10 cellular contexts compared by ENCODE assay signal in genomic region chr9:87535817-87536539, GRCh38. TPM values are rescaled to one million over a fixed set of nuclear protein-coding genes. Genes with fewer than 3 reads are reported as not detected.
A peak's percentile ranks its signal among the peaks of the same experiment; 100 is the strongest.
DNase-seq lines count a peak whose midpoint lies in the region; ATAC-seq, FAIRE-seq and TF ChIP-seq lines count a peak whose summit lies in the region.
"Had no signal": no experiment of that assay in that cellular context is flagged by ENCODE, and none has a peak within 500 bp of the region (broad histone marks: within the 10 kb centered on the region; RNA-seq: fewer than 3 reads in every experiment).

No MANE protein-coding gene starts in this region.

- H3K4me3 Mint-ChIP-seq in activated T-helper 17 cell treated with anti-CD3 and anti-CD28 coated beads, Interleukin-2, amount 50 U/mL, for 72 hours: peak overlapping the region; percentile 20

- BruUV-seq in A673 (replicated peaks; lab: Mats Ljungman, UMichigan): no TSS peak

- peak overlapping the region; percentile 14 for H3K27ac ChIP-seq in A673 (ENCODE audit: low read depth, low read length, poor library complexity, severe bottlenecking)
- H3K27ac ChIP-seq: pancreas, upper lobe of right lung had no signal

- H3K9me3 ChIP-seq in A673 (ENCODE audit: low read depth, low read length, poor library complexity, severe bottlenecking): no peaks in the 10 kb centered on the region
- H3K9me3 ChIP-seq: pancreas, upper lobe of right lung had no signal

- FAIRE-seq in RCC 7860 (lab: Jason Lieb, UNC): no peak
- FAIRE-seq: pancreas had no signal

- H3K4me1 Mint-ChIP-seq in activated T-helper 17 cell treated with anti-CD3 and anti-CD28 coated beads, Interleukin-2, amount 50 U/mL, for 72 hours: peaks cover 7% of the 10 kb centered on the region

- peaks cover 75% of the 10 kb centered on the region for H3K4me1 ChIP-seq in A673 (ENCODE audit: insufficient read depth, low read length, poor library complexity, severe bottlenecking)

- H3K4me3 ChIP-seq in A673 (ENCODE audit: low read depth, low read length, poor library complexity, severe bottlenecking): no peak overlapping the region
- H3K4me3 ChIP-seq: pancreas, upper lobe of right lung had no signal

- CTCF ChIA-PET in A673 (lab: Charles Lee): no interaction called here

- no peaks in the 10 kb centered on the region for H3K27me3 Mint-ChIP-seq in activated T-helper 17 cell treated with anti-CD3 and anti-CD28 coated beads, Interleukin-2, amount 50 U/mL, for 72 hours

- H3K9me3 Mint-ChIP-seq in activated T-helper 17 cell treated with anti-CD3 and anti-CD28 coated beads, Interleukin-2, amount 50 U/mL, for 72 hours: no peaks in the 10 kb centered on the region

- H3K27ac Mint-ChIP-seq in activated T-helper 17 cell treated with anti-CD3 and anti-CD28 coated beads, Interleukin-2, amount 50 U/mL, for 72 hours: peak overlapping the region; percentile 75

- intact Hi-C loops in A673 (cut with micrococcal nuclease; ENCODE audit: unreplicated experiment): no loop called here

- no peak for DNase-seq in A673 (ENCODE audit: low spot score)
- DNase-seq in RCC 7860 (ENCODE audit: low spot score): no peak
- no peak for DNase-seq in kidney glomerular epithelial cell (lab: John Stamatoyannopoulos, UW)
- DNase-seq in dedifferentiated amniotic fluid mesenchymal stem cell (ENCODE audit: extremely low spot score): no peak
- DNase-seq in SHP77 treated with DMSO at 0.1 percent for 48 hours (lab: John Stamatoyannopoulos, UW): no peak
- DNase-seq: pancreas, upper lobe of right lung had no signal

- TF ChIP-seq CTCF in A673 (conservative IDR thresholded peaks at IDR 0.05; ENCODE audit: low read depth, low read length): no peak

- POLR2A ChIA-PET in A673 (lab: Charles Lee; ENCODE audit: low non-redundant PET): no interaction called here

- ATAC-seq in GM19023 (IDR thresholded peaks at IDR 0.05; ENCODE audit: unreplicated experiment): peak; percentile 83
- peak; percentile 89 for ATAC-seq in HG02973 (IDR thresholded peaks at IDR 0.05; ENCODE audit: unreplicated experiment)
- peak; percentile 85 for ATAC-seq in activated T-helper 17 cell treated with anti-CD3 and anti-CD28 coated beads, Interleukin-2, amount 50 U/mL, for 72 hours (replicated peaks)
- ATAC-seq: upper lobe of right lung had no signal

- H3K36me3 ChIP-seq in A673 (ENCODE audit: insufficient read depth, low read length, poor library complexity, severe bottlenecking): peaks cover 21% of the 10 kb centered on the region
- H3K36me3 ChIP-seq: pancreas had no signal

- no peaks in the 10 kb centered on the region for H3K36me3 Mint-ChIP-seq in activated T-helper 17 cell treated with anti-CD3 and anti-CD28 coated beads, Interleukin-2, amount 50 U/mL, for 72 hours (ENCODE audit: low read depth)

- H3K27me3 ChIP-seq in A673 (replicated peaks; ENCODE audit: insufficient read depth, low read depth, low read length, poor library complexity): no peaks in the 10 kb centered on the region
- H3K27me3 ChIP-seq: pancreas, upper lobe of right lung had no signal

RNA-seq across cellular contexts. Expression of gene DAPK1, which starts 38.3 kb away (rescaled TPM):
- total RNA-seq in A673 (2021): 380 and 386 TPM in 2 replicates
- 1 to 10 TPM; 1.5 to 2.0 TPM for total RNA-seq in activated T-helper 17 cell treated with anti-CD3 and anti-CD28 coated beads, Interleukin-2, amount 50 U/mL, for 72 hours

Comparison
In these comparisons a context has a peak if more than half of its experiments do, and no peak if none do; other contexts are left out.
1. RNA of gene DAPK1, which starts 38.3 kb away (total RNA-seq): 380 to 386 TPM in A673; 1.5 to 2.0 TPM in activated T-helper 17 cell treated with anti-CD3 and anti-CD28 coated beads, Interleukin-2, amount 50 U/mL, for 72 hours; every median in the first group is over 100 times any median in the second.
2. Peak in every context shown above with its lines, with median percentiles within 50 percentile points of each other: ATAC-seq.